ENCODE assay signal across 1 cellular context in the genomic region with DNA sequence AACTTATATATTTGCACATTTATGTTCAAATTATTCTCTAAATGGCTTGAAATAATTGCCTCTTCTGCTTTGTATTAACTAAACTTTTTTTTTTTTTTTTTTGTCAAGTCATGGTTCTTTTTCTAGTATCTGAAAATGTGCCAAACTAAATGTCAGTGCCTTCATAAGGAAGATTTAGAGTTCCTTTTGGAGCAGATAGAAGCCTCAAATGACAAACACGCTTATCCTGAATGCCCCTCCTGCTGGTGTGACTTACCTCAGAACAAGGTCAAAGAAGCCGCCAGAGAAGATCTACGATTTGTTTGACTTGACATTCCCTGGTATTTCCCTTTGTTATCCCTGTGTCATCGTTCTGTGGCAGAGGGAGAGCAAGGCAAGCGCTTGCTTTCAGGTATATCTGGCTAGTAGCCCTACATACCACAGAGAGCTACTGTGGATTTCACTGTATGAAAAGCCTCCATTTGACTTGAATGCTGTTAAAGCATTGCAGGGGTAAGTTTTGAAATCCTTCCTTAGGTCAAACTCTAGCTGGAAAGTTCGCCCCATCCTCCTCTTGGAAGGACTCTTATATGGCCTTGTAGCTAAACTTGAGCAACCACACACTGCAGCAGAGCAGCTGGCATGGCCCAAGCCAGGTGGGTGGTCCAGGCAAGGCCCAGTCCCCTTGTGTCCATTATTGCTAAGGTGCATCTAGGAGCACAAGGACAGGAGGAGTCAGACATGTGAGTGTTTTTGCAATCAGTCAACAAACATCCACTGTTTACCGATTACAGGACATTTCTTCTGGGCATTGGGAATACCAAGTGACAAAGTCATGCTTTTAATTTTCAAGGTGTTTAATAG.
TF ChIP-seq lines count a peak whose summit lies in the region.

No MANE protein-coding gene starts in this region.

TF ChIP-seq in HepG2, 621 proteins besides CTCF, POLR2A, EP300 and RAD21 (continued from another document and continues in another):
- TF ChIP-seq, protein P1, sequence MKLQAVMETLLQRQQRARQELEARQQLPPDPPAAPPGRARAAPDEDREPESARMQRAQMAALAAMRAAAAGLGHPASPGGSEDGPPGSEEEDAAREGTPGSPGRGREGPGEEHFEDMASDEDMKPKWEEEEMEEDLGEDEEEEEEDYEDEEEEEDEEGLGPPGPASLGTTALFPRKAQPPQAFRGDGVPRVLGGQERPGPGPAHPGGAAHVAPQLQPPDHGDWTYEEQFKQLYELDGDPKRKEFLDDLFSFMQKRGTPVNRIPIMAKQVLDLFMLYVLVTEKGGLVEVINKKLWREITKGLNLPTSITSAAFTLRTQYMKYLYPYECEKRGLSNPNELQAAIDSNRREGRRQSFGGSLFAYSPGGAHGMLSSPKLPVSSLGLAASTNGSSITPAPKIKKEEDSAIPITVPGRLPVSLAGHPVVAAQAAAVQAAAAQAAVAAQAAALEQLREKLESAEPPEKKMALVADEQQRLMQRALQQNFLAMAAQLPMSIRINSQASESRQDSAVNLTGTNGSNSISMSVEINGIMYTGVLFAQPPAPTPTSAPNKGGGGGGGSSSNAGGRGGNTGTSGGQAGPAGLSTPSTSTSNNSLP (IDR thresholded peaks at IDR 0.05; ENCODE audit: low read depth, low read length): 0 out of 2 replicates have a peak, but pooled peaks have one; percentile 33
- no peak for TF ChIP-seq MZF1 (CRISPR knock-in tag; IDR thresholded peaks at IDR 0.05; ENCODE audit: borderline replicate concordance)
- peak; percentile 85 for TF ChIP-seq TBX2 (CRISPR knock-in tag; IDR thresholded peaks at IDR 0.05; ENCODE audit: borderline replicate concordance)
- no peak for TF ChIP-seq ZFP36L2 (CRISPR knock-in tag; IDR thresholded peaks at IDR 0.05)
- TF ChIP-seq, protein P2, sequence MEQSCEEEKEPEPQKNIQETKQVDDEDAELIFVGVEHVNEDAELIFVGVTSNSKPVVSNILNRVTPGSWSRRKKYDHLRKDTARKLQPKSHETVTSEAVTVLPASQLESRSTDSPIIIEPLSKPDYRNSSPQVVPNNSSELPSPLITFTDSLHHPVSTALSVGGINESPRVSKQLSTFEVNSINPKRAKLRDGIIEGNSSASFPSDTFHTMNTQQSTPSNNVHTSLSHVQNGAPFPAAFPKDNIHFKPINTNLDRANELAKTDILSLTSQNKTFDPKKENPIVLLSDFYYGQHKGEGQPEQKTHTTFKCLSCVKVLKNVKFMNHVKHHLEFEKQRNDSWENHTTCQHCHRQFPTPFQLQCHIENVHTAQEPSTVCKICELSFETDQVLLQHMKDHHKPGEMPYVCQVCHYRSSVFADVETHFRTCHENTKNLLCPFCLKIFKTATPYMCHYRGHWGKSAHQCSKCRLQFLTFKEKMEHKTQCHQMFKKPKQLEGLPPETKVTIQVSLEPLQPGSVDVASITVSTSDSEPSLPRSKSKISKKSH (CRISPR knock-in tag; IDR thresholded peaks at IDR 0.05; ENCODE audit: borderline replicate concordance): no peak
- no peak for TF ChIP-seq PHF5A (CRISPR knock-in tag; IDR thresholded peaks at IDR 0.05; ENCODE audit: low read depth, unreplicated experiment)
- peak; percentile 23; the same call in 1 of the 2 replicates for TF ChIP-seq MIXL1 (CRISPR knock-in tag; IDR thresholded peaks at IDR 0.05)
- TF ChIP-seq, protein P3, sequence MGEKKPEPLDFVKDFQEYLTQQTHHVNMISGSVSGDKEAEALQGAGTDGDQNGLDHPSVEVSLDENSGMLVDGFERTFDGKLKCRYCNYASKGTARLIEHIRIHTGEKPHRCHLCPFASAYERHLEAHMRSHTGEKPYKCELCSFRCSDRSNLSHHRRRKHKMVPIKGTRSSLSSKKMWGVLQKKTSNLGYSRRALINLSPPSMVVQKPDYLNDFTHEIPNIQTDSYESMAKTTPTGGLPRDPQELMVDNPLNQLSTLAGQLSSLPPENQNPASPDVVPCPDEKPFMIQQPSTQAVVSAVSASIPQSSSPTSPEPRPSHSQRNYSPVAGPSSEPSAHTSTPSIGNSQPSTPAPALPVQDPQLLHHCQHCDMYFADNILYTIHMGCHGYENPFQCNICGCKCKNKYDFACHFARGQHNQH (CRISPR knock-in tag; IDR thresholded peaks at IDR 0.05): peak; percentile 70; the same call in 1 of the 2 replicates
- TF ChIP-seq, protein P4, sequence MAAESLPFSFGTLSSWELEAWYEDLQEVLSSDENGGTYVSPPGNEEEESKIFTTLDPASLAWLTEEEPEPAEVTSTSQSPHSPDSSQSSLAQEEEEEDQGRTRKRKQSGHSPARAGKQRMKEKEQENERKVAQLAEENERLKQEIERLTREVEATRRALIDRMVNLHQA (CRISPR knock-in tag; IDR thresholded peaks at IDR 0.05): no peak
- no peak for TF ChIP-seq ZNF775 (CRISPR knock-in tag; IDR thresholded peaks at IDR 0.05; ENCODE audit: borderline replicate concordance)
- no peak for TF ChIP-seq SNAI1 (CRISPR knock-in tag; IDR thresholded peaks at IDR 0.05; ENCODE audit: borderline replicate concordance)
- TF ChIP-seq, protein P5, sequence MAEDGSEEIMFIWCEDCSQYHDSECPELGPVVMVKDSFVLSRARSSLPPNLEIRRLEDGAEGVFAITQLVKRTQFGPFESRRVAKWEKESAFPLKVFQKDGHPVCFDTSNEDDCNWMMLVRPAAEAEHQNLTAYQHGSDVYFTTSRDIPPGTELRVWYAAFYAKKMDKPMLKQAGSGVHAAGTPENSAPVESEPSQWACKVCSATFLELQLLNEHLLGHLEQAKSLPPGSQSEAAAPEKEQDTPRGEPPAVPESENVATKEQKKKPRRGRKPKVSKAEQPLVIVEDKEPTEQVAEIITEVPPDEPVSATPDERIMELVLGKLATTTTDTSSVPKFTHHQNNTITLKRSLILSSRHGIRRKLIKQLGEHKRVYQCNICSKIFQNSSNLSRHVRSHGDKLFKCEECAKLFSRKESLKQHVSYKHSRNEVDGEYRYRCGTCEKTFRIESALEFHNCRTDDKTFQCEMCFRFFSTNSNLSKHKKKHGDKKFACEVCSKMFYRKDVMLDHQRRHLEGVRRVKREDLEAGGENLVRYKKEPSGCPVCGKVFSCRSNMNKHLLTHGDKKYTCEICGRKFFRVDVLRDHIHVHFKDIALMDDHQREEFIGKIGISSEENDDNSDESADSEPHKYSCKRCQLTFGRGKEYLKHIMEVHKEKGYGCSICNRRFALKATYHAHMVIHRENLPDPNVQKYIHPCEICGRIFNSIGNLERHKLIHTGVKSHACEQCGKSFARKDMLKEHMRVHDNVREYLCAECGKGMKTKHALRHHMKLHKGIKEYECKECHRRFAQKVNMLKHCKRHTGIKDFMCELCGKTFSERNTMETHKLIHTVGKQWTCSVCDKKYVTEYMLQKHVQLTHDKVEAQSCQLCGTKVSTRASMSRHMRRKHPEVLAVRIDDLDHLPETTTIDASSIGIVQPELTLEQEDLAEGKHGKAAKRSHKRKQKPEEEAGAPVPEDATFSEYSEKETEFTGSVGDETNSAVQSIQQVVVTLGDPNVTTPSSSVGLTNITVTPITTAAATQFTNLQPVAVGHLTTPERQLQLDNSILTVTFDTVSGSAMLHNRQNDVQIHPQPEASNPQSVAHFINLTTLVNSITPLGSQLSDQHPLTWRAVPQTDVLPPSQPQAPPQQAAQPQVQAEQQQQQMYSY (CRISPR knock-in tag; IDR thresholded peaks at IDR 0.05): no peak; the same call in 1 of the 2 replicates
- TF ChIP-seq, protein P6, sequence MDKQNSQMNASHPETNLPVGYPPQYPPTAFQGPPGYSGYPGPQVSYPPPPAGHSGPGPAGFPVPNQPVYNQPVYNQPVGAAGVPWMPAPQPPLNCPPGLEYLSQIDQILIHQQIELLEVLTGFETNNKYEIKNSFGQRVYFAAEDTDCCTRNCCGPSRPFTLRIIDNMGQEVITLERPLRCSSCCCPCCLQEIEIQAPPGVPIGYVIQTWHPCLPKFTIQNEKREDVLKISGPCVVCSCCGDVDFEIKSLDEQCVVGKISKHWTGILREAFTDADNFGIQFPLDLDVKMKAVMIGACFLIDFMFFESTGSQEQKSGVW (CRISPR knock-in tag; IDR thresholded peaks at IDR 0.05; ENCODE audit: borderline replicate concordance): no peak
- TF ChIP-seq, protein P7, sequence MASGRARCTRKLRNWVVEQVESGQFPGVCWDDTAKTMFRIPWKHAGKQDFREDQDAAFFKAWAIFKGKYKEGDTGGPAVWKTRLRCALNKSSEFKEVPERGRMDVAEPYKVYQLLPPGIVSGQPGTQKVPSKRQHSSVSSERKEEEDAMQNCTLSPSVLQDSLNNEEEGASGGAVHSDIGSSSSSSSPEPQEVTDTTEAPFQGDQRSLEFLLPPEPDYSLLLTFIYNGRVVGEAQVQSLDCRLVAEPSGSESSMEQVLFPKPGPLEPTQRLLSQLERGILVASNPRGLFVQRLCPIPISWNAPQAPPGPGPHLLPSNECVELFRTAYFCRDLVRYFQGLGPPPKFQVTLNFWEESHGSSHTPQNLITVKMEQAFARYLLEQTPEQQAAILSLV (CRISPR knock-in tag; IDR thresholded peaks at IDR 0.05; ENCODE audit: borderline replicate concordance): no peak
- peak; percentile 84 for TF ChIP-seq MED1 (CRISPR knock-in tag; IDR thresholded peaks at IDR 0.05)
- peak; percentile 95 for TF ChIP-seq MEIS2 (CRISPR knock-in tag; IDR thresholded peaks at IDR 0.05)
- TF ChIP-seq U2AF2 (IDR thresholded peaks at IDR 0.05; ENCODE audit: low read depth, low read length): no peak
- no peak for TF ChIP-seq ATRX (CRISPR knock-in tag; IDR thresholded peaks at IDR 0.05; ENCODE audit: borderline replicate concordance)
- no peak for TF ChIP-seq REL (CRISPR knock-in tag; conservative IDR thresholded peaks at IDR 0.05)
- TF ChIP-seq, protein P8, sequence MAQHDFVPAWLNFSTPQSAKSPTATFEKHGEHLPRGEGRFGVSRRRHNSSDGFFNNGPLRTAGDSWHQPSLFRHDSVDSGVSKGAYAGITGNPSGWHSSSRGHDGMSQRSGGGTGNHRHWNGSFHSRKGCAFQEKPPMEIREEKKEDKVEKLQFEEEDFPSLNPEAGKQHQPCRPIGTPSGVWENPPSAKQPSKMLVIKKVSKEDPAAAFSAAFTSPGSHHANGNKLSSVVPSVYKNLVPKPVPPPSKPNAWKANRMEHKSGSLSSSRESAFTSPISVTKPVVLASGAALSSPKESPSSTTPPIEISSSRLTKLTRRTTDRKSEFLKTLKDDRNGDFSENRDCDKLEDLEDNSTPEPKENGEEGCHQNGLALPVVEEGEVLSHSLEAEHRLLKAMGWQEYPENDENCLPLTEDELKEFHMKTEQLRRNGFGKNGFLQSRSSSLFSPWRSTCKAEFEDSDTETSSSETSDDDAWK (CRISPR knock-in tag; IDR thresholded peaks at IDR 0.05): no peak
- peak; percentile 40 for TF ChIP-seq ZEB1 (IDR thresholded peaks at IDR 0.05; ENCODE audit: insufficient replicate concordance, low read depth)
- TF ChIP-seq HMG20A (CRISPR knock-in tag; IDR thresholded peaks at IDR 0.05; ENCODE audit: borderline replicate concordance): peak; percentile 82
- no peak for TF ChIP-seq ZNF652 (CRISPR knock-in tag; IDR thresholded peaks at IDR 0.05; ENCODE audit: borderline replicate concordance, low read depth)
- TF ChIP-seq ZNF709 (CRISPR knock-in tag; IDR thresholded peaks at IDR 0.05): no peak
- TF ChIP-seq KLF12 (CRISPR knock-in tag; IDR thresholded peaks at IDR 0.05; ENCODE audit: borderline replicate concordance): 0 out of 2 replicates have a peak, but pooled peaks have one; percentile 44
- TF ChIP-seq ARNT (IDR thresholded peaks at IDR 0.05): no peak
- TF ChIP-seq ZNF614 (CRISPR knock-in tag; IDR thresholded peaks at IDR 0.05; ENCODE audit: borderline replicate concordance): peak; percentile 78; the same call in 1 of the 2 replicates
- TF ChIP-seq RARG (CRISPR knock-in tag; IDR thresholded peaks at IDR 0.05; ENCODE audit: low read depth): no peak
- TF ChIP-seq KDM6A (CRISPR knock-in tag; IDR thresholded peaks at IDR 0.05; ENCODE audit: low read depth): no peak
- no peak for TF ChIP-seq ZNF12 (CRISPR knock-in tag; IDR thresholded peaks at IDR 0.05)
- no peak for TF ChIP-seq NFE2L1 (CRISPR knock-in tag; IDR thresholded peaks at IDR 0.05; ENCODE audit: borderline replicate concordance)
- TF ChIP-seq CCDC6 (CRISPR knock-in tag; IDR thresholded peaks at IDR 0.05): no peak
- peak; percentile 86 for TF ChIP-seq CREM (IDR thresholded peaks at IDR 0.05)
- no peak for TF ChIP-seq CREM (CRISPR knock-in tag; IDR thresholded peaks at IDR 0.05)
- TF ChIP-seq, protein P9, sequence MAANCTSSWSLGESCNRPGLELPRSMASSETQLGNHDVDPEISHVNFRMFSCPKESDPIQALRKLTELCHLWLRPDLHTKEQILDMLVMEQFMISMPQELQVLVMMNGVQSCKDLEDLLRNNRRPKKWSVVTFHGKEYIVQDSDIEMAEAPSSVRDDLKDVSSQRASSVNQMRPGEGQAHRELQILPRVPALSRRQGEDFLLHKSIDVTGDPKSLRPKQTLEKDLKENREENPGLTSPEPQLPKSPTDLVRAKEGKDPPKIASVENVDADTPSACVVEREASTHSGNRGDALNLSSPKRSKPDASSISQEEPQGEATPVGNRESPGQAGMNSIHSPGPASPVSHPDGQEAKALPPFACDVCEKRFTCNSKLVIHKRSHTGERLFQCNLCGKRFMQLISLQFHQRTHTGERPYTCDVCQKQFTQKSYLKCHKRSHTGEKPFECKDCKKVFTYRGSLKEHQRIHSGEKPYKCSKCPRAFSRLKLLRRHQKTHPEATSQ (CRISPR knock-in tag; IDR thresholded peaks at IDR 0.05; ENCODE audit: borderline replicate concordance): peak; percentile 56; the same call in 1 of the 2 replicates
- TF ChIP-seq SNRNP70 (IDR thresholded peaks at IDR 0.05; ENCODE audit: low read depth, low read length): no peak
- TF ChIP-seq TOE1 (CRISPR knock-in tag; IDR thresholded peaks at IDR 0.05): no peak
- no peak for TF ChIP-seq SMYD3 (CRISPR knock-in tag; IDR thresholded peaks at IDR 0.05)
- no peak for TF ChIP-seq GABPB1 (CRISPR knock-in tag; IDR thresholded peaks at IDR 0.05)
- TF ChIP-seq ZNF205 (CRISPR knock-in tag; IDR thresholded peaks at IDR 0.05): peak; percentile 52; the same call in 1 of the 2 replicates
- TF ChIP-seq ZNF670 (CRISPR knock-in tag; IDR thresholded peaks at IDR 0.05; ENCODE audit: borderline replicate concordance): no peak
- peak; percentile 36; the same call in 1 of the 2 replicates for TF ChIP-seq ZNF747 (CRISPR knock-in tag; IDR thresholded peaks at IDR 0.05; ENCODE audit: borderline replicate concordance)
- peak; percentile 67 for TF ChIP-seq HHEX (CRISPR knock-in tag; IDR thresholded peaks at IDR 0.05)
- TF ChIP-seq, protein P10, sequence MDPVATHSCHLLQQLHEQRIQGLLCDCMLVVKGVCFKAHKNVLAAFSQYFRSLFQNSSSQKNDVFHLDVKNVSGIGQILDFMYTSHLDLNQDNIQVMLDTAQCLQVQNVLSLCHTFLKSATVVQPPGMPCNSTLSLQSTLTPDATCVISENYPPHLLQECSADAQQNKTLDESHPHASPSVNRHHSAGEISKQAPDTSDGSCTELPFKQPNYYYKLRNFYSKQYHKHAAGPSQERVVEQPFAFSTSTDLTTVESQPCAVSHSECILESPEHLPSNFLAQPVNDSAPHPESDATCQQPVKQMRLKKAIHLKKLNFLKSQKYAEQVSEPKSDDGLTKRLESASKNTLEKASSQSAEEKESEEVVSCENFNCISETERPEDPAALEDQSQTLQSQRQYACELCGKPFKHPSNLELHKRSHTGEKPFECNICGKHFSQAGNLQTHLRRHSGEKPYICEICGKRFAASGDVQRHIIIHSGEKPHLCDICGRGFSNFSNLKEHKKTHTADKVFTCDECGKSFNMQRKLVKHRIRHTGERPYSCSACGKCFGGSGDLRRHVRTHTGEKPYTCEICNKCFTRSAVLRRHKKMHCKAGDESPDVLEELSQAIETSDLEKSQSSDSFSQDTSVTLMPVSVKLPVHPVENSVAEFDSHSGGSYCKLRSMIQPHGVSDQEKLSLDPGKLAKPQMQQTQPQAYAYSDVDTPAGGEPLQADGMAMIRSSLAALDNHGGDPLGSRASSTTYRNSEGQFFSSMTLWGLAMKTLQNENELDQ (CRISPR knock-in tag; IDR thresholded peaks at IDR 0.05; ENCODE audit: borderline replicate concordance): no peak
- no peak for TF ChIP-seq ZNF878 (CRISPR knock-in tag; IDR thresholded peaks at IDR 0.05)
- no peak for TF ChIP-seq MYNN (CRISPR knock-in tag; IDR thresholded peaks at IDR 0.05; ENCODE audit: low read depth)
